16 cellular contexts compared by ENCODE assay signal in genomic region chr14:68473794-68474193, GRCh38.
DNase-seq lines count a peak whose midpoint lies in the region; ATAC-seq, FAIRE-seq and TF ChIP-seq lines count a peak whose summit lies in the region.
"Had no signal": no experiment of that assay in that cellular context is flagged by ENCODE, and none has a peak within 500 bp of the region (broad histone marks: within the 10 kb centered on the region; RNA-seq: fewer than 3 reads in every experiment).

No MANE protein-coding gene starts in this region.

- TF ChIP-seq POLR2A in H1 (IDR thresholded peaks at IDR 0.05; ENCODE audit: control extremely low read depth in 1 of 2, low read depth in 2 of 2, low read length in 2 of 2), result no peak

- peak; percentile 31 for DNase-seq in HCEC 1CT
- DNase-seq in NAMALWA (ENCODE audit: low spot score), result peak; percentile 4
- no peak for DNase-seq in H1 (ENCODE audit: low read depth in 1 of 2, low spot score in 2 of 2)
- DNase-seq in psoas muscle, result no peak
- no peak for DNase-seq in COR-L47 (lab: John Stamatoyannopoulos, UW)
- no peak for DNase-seq in NCI-H774 (lab: John Stamatoyannopoulos, UW)
- DNase-seq in NCI-H187 treated with DMSO at 0.1 percent for 48 hours (lab: John Stamatoyannopoulos, UW), result no peak
- DNase-seq: activated CD8-positive, alpha-beta memory T cell treated with anti-CD3 and anti-CD28 coated beads, Interleukin-2, amount 50 U/mL, for 48 hours; activated naive CD4-positive, alpha-beta T cell treated with anti-CD3 and anti-CD28 coated beads, Interleukin-2, amount 10 ng/mL, durations not matched to agents 7 days and 5 days; C1 segment of cervical spinal cord; NCI-H1092; T-helper 1 cell had no signal

- no peak overlapping the region for H3K18ac ChIP-seq in H1 (ENCODE audit: extremely low read depth, low read length)

- ATAC-seq in psoas muscle, result peak in 1 of 4 donors; percentile 27
- ATAC-seq: activated CD4-positive, CD25-positive, alpha-beta regulatory T cell treated with anti-CD3 and anti-CD28 coated beads, Interleukin-2, amount 50 U/mL, for 24 hours; Panc1 had no signal

- H3K36me3 ChIP-seq in H1 (ENCODE audit: control insufficient read depth in 2 of 4, insufficient read depth in 4 of 4, low read length in 3 of 4) (no peaks in the 10 kb centered on the region), psoas muscle (ENCODE audit: insufficient read depth in 1 of 2, low read depth in 1 of 2) (no peaks in the 10 kb centered on the region)
- H3K36me3 ChIP-seq: pancreas had no signal

- H3K4me2 ChIP-seq in H1 (ENCODE audit: insufficient read depth in 1 of 2, low read depth in 2 of 2, low read length in 2 of 2), result no peak overlapping the region

- no peak overlapping the region for H2AFZ ChIP-seq in H1 (ENCODE audit: low read length)

- H2BK120ac ChIP-seq in H1 (replicated peaks; ENCODE audit: low read depth, low read length), result no peak overlapping the region

- intact Hi-C loops in psoas muscle (cut with DNase I), result no loop called here

- H3K4me1 ChIP-seq in H1 (replicated peaks in 1 of 4; ENCODE audit: control insufficient read depth in 3 of 4, insufficient read depth in 4 of 4, low read length in 3 of 4), result peaks cover 16 to 39% (median 29%) of the 10 kb centered on the region in 4 experiments
- peaks cover 27% of the 10 kb centered on the region for H3K4me1 ChIP-seq in psoas muscle

- WGBS in H1 (ENCODE audit: extremely low coverage in 1 of 2, insufficient coverage in 1 of 2, insufficient read length in 1 of 2, insufficient replicate concordance in 2 of 2, low coverage in 1 of 2, low lambda C conversion rate in 2 of 2, missing lambda C conversion rate in 1 of 2), 2 experiments, result 90% methylated on average over 2 of the region's 2 CpGs; no CpG with 5 or more reads in 1 of the 2 experiments
- WGBS in psoas muscle, 3 donors, result 67 to 76% (median 72%) methylated on average over 2 of the region's 2 CpGs

- H3K4me3 ChIP-seq in H1 (ENCODE audit: extremely low read depth in 1 of 4, insufficient read depth in 2 of 4, low read depth in 3 of 4, low read length in 4 of 4) (no peak overlapping the region), psoas muscle (no peak overlapping the region)
- H3K4me3 ChIP-seq: pancreas had no signal

- no peak overlapping the region for H3K56ac ChIP-seq in H1 (replicated peaks; ENCODE audit: insufficient read length, low read depth, low read length)

- TF ChIP-seq CTCF in H1 (IDR thresholded peaks at IDR 0.05; ENCODE audit: control extremely low read depth in 1 of 3, insufficient read depth in 1 of 3, low read depth in 1 of 3, low read length in 3 of 3), result no peak
- no peak for TF ChIP-seq CTCF in psoas muscle (IDR thresholded peaks at IDR 0.05)

- H2AK5ac ChIP-seq in H1 (ENCODE audit: low read depth, low read length), result no peak overlapping the region

- CTCF ChIA-PET in H1 (lab: Charles Lee; ENCODE audit: partially characterized antibody), result no interaction called here

- no peak overlapping the region for H4K91ac ChIP-seq in H1 (replicated peaks; ENCODE audit: insufficient read length, low read length)

- H3K79me1 ChIP-seq in H1 (ENCODE audit: low read depth, low read length), result no peaks in the 10 kb centered on the region

- H2BK12ac ChIP-seq in H1 (ENCODE audit: low read depth, low read length), result peak overlapping the region; percentile 86; the same call in 1 of the 2 replicates

- no peak overlapping the region for H2BK20ac ChIP-seq in H1 (ENCODE audit: low read length)

- no peak for FAIRE-seq in H1 (lab: Jason Lieb, UNC)
- FAIRE-seq: GM12891, pancreas had no signal

- no peak overlapping the region for H4K5ac ChIP-seq in H1 (ENCODE audit: insufficient read length, low read depth, low read length)

- no peaks in the 10 kb centered on the region for H3K23me2 ChIP-seq in H1 (ENCODE audit: low read depth, low read length)

- POLR2A ChIA-PET in H1 (lab: Charles Lee; ENCODE audit: partially characterized antibody), result no interaction called here

- H2BK5ac ChIP-seq in H1 (ENCODE audit: low read depth, low read length), result no peak overlapping the region

- no peak overlapping the region for H3K4ac ChIP-seq in H1 (replicated peaks; ENCODE audit: insufficient read length, low read depth, low read length)

- no peak for TF ChIP-seq RAD21 in H1 (IDR thresholded peaks at IDR 0.05 in 1 of 2, conservative IDR thresholded peaks at IDR 0.05 in 1 of 2; ENCODE audit: low read depth in 2 of 2, low read length in 2 of 2)

- H4K8ac ChIP-seq in H1 (ENCODE audit: extremely low read depth, insufficient read depth, low read length), result no peak overlapping the region

- H3K27me3 ChIP-seq in H1 (replicated peaks in 1 of 4; ENCODE audit: control insufficient read depth in 3 of 4, extremely low read depth in 1 of 4, insufficient read depth in 3 of 4, low read length in 3 of 4) (no peaks in the 10 kb centered on the region), psoas muscle (ENCODE audit: insufficient read depth in 3 of 3, low read length in 2 of 3) (no peaks in the 10 kb centered on the region)
- H3K27me3 ChIP-seq: pancreas had no signal

- no peaks in the 10 kb centered on the region for H4K20me1 ChIP-seq in H1 (replicated peaks in 1 of 2; ENCODE audit: control insufficient read depth in 1 of 2, insufficient read depth in 2 of 2, low read length in 2 of 2)

- H3K9ac ChIP-seq in H1 (replicated peaks in 1 of 4; ENCODE audit: extremely low read depth in 1 of 4, low read depth in 3 of 4, low read length in 3 of 4), result no peak overlapping the region

- no peak overlapping the region for H3K27ac ChIP-seq in H1 (ENCODE audit: low read depth, low read length)
- H3K27ac ChIP-seq in psoas muscle, result peak overlapping the region; percentile 66

- H3K79me2 ChIP-seq in H1 (ENCODE audit: control insufficient read depth in 1 of 2, insufficient read depth in 2 of 2, low read length in 2 of 2), result no peaks in the 10 kb centered on the region

- H3K14ac ChIP-seq in H1 (ENCODE audit: insufficient read length), result no peak overlapping the region

- H3K23ac ChIP-seq in H1 (ENCODE audit: insufficient read length), result no peak overlapping the region

- no peak for TF ChIP-seq EP300 in H1 (IDR thresholded peaks at IDR 0.05; ENCODE audit: borderline replicate concordance in 1 of 2, low read depth in 2 of 2, low read length in 2 of 2)

- no peak overlapping the region for H2BK15ac ChIP-seq in H1 (ENCODE audit: low read length)

- H3K9me3 ChIP-seq in H1 (ENCODE audit: insufficient read depth in 2 of 2, low read depth in 1 of 2, low read length in 1 of 2) (no peaks in the 10 kb centered on the region), psoas muscle (no peaks in the 10 kb centered on the region)
- H3K9me3 ChIP-seq: pancreas had no signal

TF ChIP-seq in H1, 55 proteins besides CTCF, POLR2A, EP300 and RAD21:
- TF ChIP-seq MAX (IDR thresholded peaks at IDR 0.05) (0 out of 2 replicates have a peak, but pooled peaks have one; percentile 12), CEBPB (IDR thresholded peaks at IDR 0.05; ENCODE audit: low read depth, low read length) (0 out of 2 replicates have a peak, but pooled peaks have one; percentile 7), SP4 (IDR thresholded peaks at IDR 0.05; ENCODE audit: low read length) (peak; percentile 95; the same call in 1 of the 2 replicates), FOSL1 (IDR thresholded peaks at IDR 0.05; ENCODE audit: insufficient read depth, low read depth, low read length) (no peak), USF2 (IDR thresholded peaks at IDR 0.05; ENCODE audit: low read length) (peak; percentile 87), RBBP5 (IDR thresholded peaks at IDR 0.05; ENCODE audit: borderline replicate concordance, low read depth, low read length) (no peak), HDAC2 (IDR thresholded peaks at IDR 0.05; ENCODE audit: borderline replicate concordance in 1 of 2, low read depth in 2 of 2, low read length in 2 of 2) (no peak), ATF3 (IDR thresholded peaks at IDR 0.05; ENCODE audit: insufficient read depth, low read depth, low read length) (peak; percentile 38; the same call in 1 of the 2 replicates)
TF ChIP-seq in H1: peak in this region for 5.

Comparison
In these comparisons a context has a peak if more than half of its experiments do, and no peak if none do; other contexts are left out.
1. DNase-seq: peak in HCEC 1CT (single experiment) and NAMALWA (single experiment); none in H1 (0 of 2), psoas muscle (0 of 2), COR-L47 (single experiment), NCI-H774 (single experiment) and NCI-H187 treated with DMSO at 0.1 percent for 48 hours (single experiment).